10 cellular contexts compared by ENCODE assay signal in genomic region chr6:15296735-15297134, GRCh38.
DNase-seq lines count a peak whose midpoint lies in the region; ATAC-seq and TF ChIP-seq lines count a peak whose summit lies in the region.
"Had no signal": no experiment of that assay in that cellular context is flagged by ENCODE, and none has a peak within 500 bp of the region (broad histone marks: within the 10 kb centered on the region; RNA-seq: fewer than 3 reads in every experiment).

No MANE protein-coding gene starts in this region.

- H3K4me1 ChIP-seq in Loucy (ENCODE audit: insufficient read depth, low read length, poor library complexity, severe bottlenecking) = peaks cover 90% of the 10 kb centered on the region

- no peaks in the 10 kb centered on the region for H3K27me3 ChIP-seq in Loucy (ENCODE audit: insufficient read depth, low read length, poor library complexity, severe bottlenecking)

- H3K36me3 Mint-ChIP-seq in memory B cell = peaks cover 6% of the 10 kb centered on the region

- H3K9me3 Mint-ChIP-seq in memory B cell = no peaks in the 10 kb centered on the region

- H3K9me2 ChIP-seq in Loucy (replicated peaks; ENCODE audit: low read depth, low read length) = no peaks in the 10 kb centered on the region

- H4K20me1 ChIP-seq in Loucy (ENCODE audit: insufficient read depth, low read length, poor library complexity, severe bottlenecking) = peaks cover 74% of the 10 kb centered on the region

- no peak for TF ChIP-seq CTCF in Loucy (conservative IDR thresholded peaks at IDR 0.05; ENCODE audit: low read length)

- no peak overlapping the region for H3K4me3 Mint-ChIP-seq in memory B cell

- peak overlapping the region; percentile 47 for H3K4me3 ChIP-seq in Loucy (ENCODE audit: low read length, poor library complexity, severe bottlenecking)

- H3K79me2 ChIP-seq in Loucy (ENCODE audit: insufficient read depth, low read length) = peaks cover 97% of the 10 kb centered on the region

- peaks cover 49% of the 10 kb centered on the region for H3K4me1 Mint-ChIP-seq in memory B cell

- peak overlapping the region; percentile 74 for H3K9ac ChIP-seq in Loucy (ENCODE audit: low read depth, low read length, poor library complexity, severe bottlenecking)

- peaks cover 37% of the 10 kb centered on the region for H3F3A ChIP-seq in Loucy (ENCODE audit: low read depth)

- H2AFZ ChIP-seq in Loucy (ENCODE audit: low read length) = no peak overlapping the region

- H3K27me3 Mint-ChIP-seq in memory B cell = no peaks in the 10 kb centered on the region

- DNase-seq in memory B cell (ENCODE audit: low spot score in 2 of 2) (no peak), NCI-H1092 (lab: John Stamatoyannopoulos, UW) (no peak), superior temporal gyrus (ENCODE audit: extremely low spot score) (no peak)
- DNase-seq in activated effector memory CD4-positive, alpha-beta T cell treated with Interleukin-2 at 50 U/mL for 16 hours = no peak
- DNase-seq: central memory CD4-positive, alpha-beta T cell; Karpas-422 had no signal

- ATAC-seq in GM18502 (IDR thresholded peaks at IDR 0.05; ENCODE audit: poor library complexity, unreplicated experiment) (peak; percentile 63), GM21515 (IDR thresholded peaks at IDR 0.05; ENCODE audit: unreplicated experiment) (peak; percentile 38), memory B cell (ENCODE audit: low read depth) (no peak), HG02970 (IDR thresholded peaks at IDR 0.05; ENCODE audit: low FRiP score, unreplicated experiment) (no peak)

- peaks cover 21% of the 10 kb centered on the region; the same call in 1 of the 2 replicates for H3K36me3 ChIP-seq in Loucy (ENCODE audit: insufficient read depth, low read length)

- H3K9me3 ChIP-seq in Loucy (ENCODE audit: insufficient read depth, low read depth, low read length) = no peaks in the 10 kb centered on the region

- H3K4me2 ChIP-seq in Loucy (ENCODE audit: low read depth, low read length, poor library complexity, severe bottlenecking) = peak overlapping the region; percentile 77

- peak overlapping the region; percentile 6 for H3K27ac Mint-ChIP-seq in memory B cell

Comparison
In these comparisons a context has a peak if more than half of its experiments do, and no peak if none do; other contexts are left out.
1. ATAC-seq: peak in GM18502 (single experiment) and GM21515 (single experiment); none in memory B cell (single experiment) and HG02970 (single experiment).